Comparison of ENCODE assay signal across 1 cellular context in genomic region chr12:28253175-28253641, GRCh38.
TF ChIP-seq lines count a peak whose summit lies in the region.

No MANE protein-coding gene starts in this region.

TF ChIP-seq in K562, 482 proteins besides CTCF, POLR2A, EP300 and RAD21 (continued from another document):
- TF ChIP-seq SRSF1 (IDR thresholded peaks at IDR 0.05; ENCODE audit: low read depth, low read length) (no peak), GABPB2 (CRISPR knock-in tag; conservative IDR thresholded peaks at IDR 0.05) (no peak), CBX5 (IDR thresholded peaks at IDR 0.05; ENCODE audit: borderline replicate concordance, low read depth) (no peak)
